Comparison of ENCODE assay signal across 8 cellular contexts in genomic region chr17:28854457-28855382, GRCh38. TPM values are rescaled to one million over a fixed set of nuclear protein-coding genes. Genes with fewer than 3 reads are reported as not detected.
DNase-seq lines count a peak whose midpoint lies in the region; ATAC-seq and TF ChIP-seq lines count a peak whose summit lies in the region.

Gene ERAL1 (plus strand): TSS chr17:28855016. CDS start chr17:28855035, 19 bp downstream.

- DNase-seq in 8988T = peak; percentile 96
- peak; percentile 92 for DNase-seq in NCI-H2171 treated with DMSO at 0.1 percent for 48 hours (lab: John Stamatoyannopoulos, UW)
- DNase-seq in T47D (ENCODE audit: low read depth in 1 of 2, low spot score in 1 of 2) = peak; percentile 93 to 94

- H3K4me1 ChIP-seq in iPS-18a (ENCODE audit: control insufficient read depth, low read depth, low read length) (peaks cover 3% of the 10 kb centered on the region), skeletal muscle tissue (ENCODE audit: control insufficient read depth in 3 of 3, insufficient read depth in 3 of 3, low read length in 3 of 3) (peaks cover 12 to 15% (median 12%) of the 10 kb centered on the region in 3 donors)

- H3K9me3 ChIP-seq in iPS-18a (ENCODE audit: control insufficient read depth, low read depth, low read length) (no peaks in the 10 kb centered on the region), skeletal muscle tissue (ENCODE audit: control insufficient read depth in 3 of 3, low read length in 3 of 3) (no peaks in the 10 kb centered on the region)

- H3K27ac ChIP-seq in VCaP = peak within 1 kb of the TSS; percentile 88
- peak within 1 kb of the TSS; percentile 19 for H3K27ac ChIP-seq in iPS-18a (ENCODE audit: low read length)
- H3K27ac ChIP-seq in skeletal muscle tissue (ENCODE audit: low read depth, low read length) = peak within 1 kb of the TSS; percentile 71

- H3K9ac ChIP-seq in iPS-18a (ENCODE audit: low read length) (peak within 1 kb of the TSS; percentile 74), skeletal muscle tissue (ENCODE audit: low read depth in 1 of 3, low read length in 3 of 3) (peak within 1 kb of the TSS; percentile 89 to 97 (median 89))

- TF ChIP-seq CTCF in VCaP (conservative IDR thresholded peaks at IDR 0.05) = 0 out of 2 replicates have a peak, but pooled peaks have one; percentile 17

- ATAC-seq in GM18520 (IDR thresholded peaks at IDR 0.05; ENCODE audit: unreplicated experiment) = peak; percentile 84
- peak; percentile 98 for ATAC-seq in HG03066 (IDR thresholded peaks at IDR 0.05; ENCODE audit: low read depth, unreplicated experiment)

- H3K36me3 ChIP-seq in iPS-18a (ENCODE audit: control insufficient read depth, low read depth, low read length) (peaks cover 20% of the 10 kb centered on the region), skeletal muscle tissue (ENCODE audit: control insufficient read depth in 3 of 3, insufficient read depth in 3 of 3, low read length in 3 of 3) (peaks cover 20 to 21% (median 21%) of the 10 kb centered on the region in 3 donors)

- in situ Hi-C loops in T47D (cut with HindIII; ENCODE audit: low pct_unique_long_range_greater_than_20kb, low sequenced_read_pairs) = no loop called here

- H3K4me3 ChIP-seq in iPS-18a (ENCODE audit: low read length) (peak within 1 kb of the TSS; percentile 87), skeletal muscle tissue (ENCODE audit: low read length in 3 of 3) (peak within 1 kb of the TSS; percentile 93 to 100 (median 94))

- H3K27me3 ChIP-seq in iPS-18a (ENCODE audit: control insufficient read depth, insufficient read depth, low read length) = no peaks in the 10 kb centered on the region
- H3K27me3 ChIP-seq in skeletal muscle tissue (ENCODE audit: control insufficient read depth in 3 of 3, insufficient read depth in 3 of 3, low read length in 3 of 3) = no peaks in the 10 kb centered on the region

RNA-seq across cellular contexts. Expression of gene ERAL1, which starts in this region (rescaled TPM):
- 19.3 TPM for total RNA-seq in skeletal muscle tissue

Comparison
In these comparisons a context has a peak if more than half of its experiments do, and no peak if none do; other contexts are left out.
1. Peak in every context shown above with its lines: DNase-seq, ATAC-seq, H3K4me3 ChIP-seq and H3K27ac ChIP-seq.
2. H3K27ac ChIP-seq: peak in every context shown above with its lines; median percentile 88 in VCaP; 71 in skeletal muscle tissue; 19 in iPS-18a.